ENCODE assay signal across 5 cellular contexts in genomic region chr7:44126574-44126973, GRCh38. TPM values are rescaled to one million over a fixed set of nuclear protein-coding genes. Genes with fewer than 3 reads are reported as not detected.
"Had no signal": no experiment of that assay in that cellular context is flagged by ENCODE, and none has a peak within 500 bp of the region (broad histone marks: within the 10 kb centered on the region; RNA-seq: fewer than 3 reads in every experiment).

No MANE protein-coding gene starts in this region.

RNA-seq across cellular contexts. Expression of gene MYL7, which starts 14.6 kb away (rescaled TPM):
- total RNA-seq: M059J, PC-3, Peyer's patch, SJSA1 had no signal
- polyA plus RNA-seq: SK-N-SH had no signal

RNA-seq across cellular contexts. Expression of gene AEBP1, which starts 22.4 kb away (rescaled TPM):
- total RNA-seq: M059J, PC-3, SJSA1 had no signal
